ENCODE assay signal across 1 cellular context in the genomic region with DNA sequence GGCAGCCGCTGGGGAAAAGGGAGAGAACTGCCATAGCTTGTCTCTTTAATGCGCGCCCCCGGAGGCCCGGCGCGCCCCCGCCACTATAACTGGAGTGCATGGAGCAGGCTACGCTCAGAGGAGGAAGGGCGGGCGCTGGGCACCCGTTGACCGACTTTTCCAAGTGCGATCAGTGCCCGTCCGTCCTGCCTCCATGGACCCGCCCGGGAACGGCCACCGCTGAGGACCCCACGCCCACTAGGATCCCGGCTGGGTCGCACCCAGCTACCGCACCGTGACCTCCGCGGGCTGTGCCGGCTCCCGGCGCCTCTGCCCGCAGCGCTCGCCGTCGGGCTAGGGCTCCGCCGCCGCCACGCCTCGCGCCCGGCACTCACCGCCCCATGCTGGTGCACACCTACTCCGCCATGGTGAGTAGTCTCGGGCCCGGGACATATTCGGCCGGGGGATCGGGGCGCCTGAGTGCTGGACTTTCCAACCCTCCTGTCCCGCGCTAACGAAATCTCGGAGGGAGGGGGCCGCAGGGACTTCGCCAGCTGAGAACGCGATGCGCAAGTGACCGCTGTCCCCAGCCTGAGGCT.
TF ChIP-seq lines count a peak whose summit lies in the region.

Gene TFAP2E (plus strand): TSS at position 117 of the 578 bp plus-strand sequence. CDS start 264 bp downstream, at position 381.

TF ChIP-seq in IMR-90, 13 proteins besides CTCF, POLR2A, EP300 and RAD21 (continued from another document):
- no peak for TF ChIP-seq USF2 (IDR thresholded peaks at IDR 0.05; ENCODE audit: low read depth, low read length)
- no peak for TF ChIP-seq BHLHE40 (IDR thresholded peaks at IDR 0.05; ENCODE audit: low read depth, low read length)
- no peak for TF ChIP-seq CEBPB (IDR thresholded peaks at IDR 0.05; ENCODE audit: low read depth, low read length)
- no peak for TF ChIP-seq RFX5 (IDR thresholded peaks at IDR 0.05; ENCODE audit: low read depth, low read length)
- TF ChIP-seq CHD1 (IDR thresholded peaks at IDR 0.05; ENCODE audit: low read depth, low read length): no peak
- TF ChIP-seq SMC3 (IDR thresholded peaks at IDR 0.05; ENCODE audit: low read depth, low read length): no peak
- TF ChIP-seq MXI1 (IDR thresholded peaks at IDR 0.05; ENCODE audit: borderline replicate concordance, low read depth, low read length): no peak
- TF ChIP-seq RCOR1 (IDR thresholded peaks at IDR 0.05; ENCODE audit: insufficient replicate concordance, low read length): no peak
